ENCODE assay signal across 8 cellular contexts in the genomic region with DNA sequence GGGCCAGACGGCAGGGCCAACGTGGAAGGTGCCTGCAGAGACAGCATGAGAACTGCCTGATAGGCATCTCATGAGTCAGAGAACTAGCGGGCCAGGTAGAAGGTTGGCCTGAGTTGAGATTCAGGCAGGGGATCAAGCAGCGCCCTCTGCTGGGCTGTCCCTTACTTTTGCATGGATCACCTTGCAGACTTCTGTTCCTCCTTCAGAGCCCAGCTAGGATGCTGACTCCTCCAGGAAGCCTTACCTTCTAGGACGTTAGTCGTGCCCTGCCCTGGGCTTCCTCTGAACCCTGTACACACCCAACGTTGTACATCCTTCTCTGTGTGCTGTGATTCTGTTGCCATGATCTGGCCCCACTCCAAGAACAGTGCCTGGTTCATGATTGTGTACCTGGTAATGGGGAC.
DNase-seq lines count a peak whose midpoint lies in the region; ATAC-seq and TF ChIP-seq lines count a peak whose summit lies in the region.

No MANE protein-coding gene starts in this region.

- no peaks in the 10 kb centered on the region for H3K36me3 ChIP-seq in testis (ENCODE audit: low read depth, missing control alignments)

- H3K23me2 ChIP-seq in H9 (ENCODE audit: insufficient read length, low read depth, low read length, poor library complexity, severe bottlenecking), result no peaks in the 10 kb centered on the region

- TF ChIP-seq CTCF in H9 (conservative IDR thresholded peaks at IDR 0.05), result peak; percentile 87
- TF ChIP-seq CTCF in testis (IDR thresholded peaks at IDR 0.05), result peak in 1 of 3 experiments; percentile 28

- no peak overlapping the region for H2BK5ac ChIP-seq in H9 (ENCODE audit: insufficient read length, low read length)

- H2BK15ac ChIP-seq in H9 (ENCODE audit: low read depth, low read length), result no peak overlapping the region

- H3K4me1 ChIP-seq in H9 (ENCODE audit: insufficient read depth, low read length) (peaks cover 13% of the 10 kb centered on the region; the same call in 1 of the 2 replicates), testis (peaks cover 9% of the 10 kb centered on the region)

- no peaks in the 10 kb centered on the region for H3K36me3 Mint-ChIP-seq in H9 (ENCODE audit: insufficient read depth in 1 of 3, low read depth in 3 of 3)

- H3K27ac ChIP-seq in H9 (ENCODE audit: insufficient read length, low read depth, low read length) (no peak overlapping the region), testis (no peak overlapping the region)

- no peak overlapping the region for H3K4me3 Mint-ChIP-seq in H9

- H4K20me1 ChIP-seq in H9 (ENCODE audit: control insufficient read depth, insufficient read depth, insufficient read length), result no peaks in the 10 kb centered on the region

- peaks cover 6% of the 10 kb centered on the region for H3K27me3 Mint-ChIP-seq in H9 (ENCODE audit: low read depth)

- H3K4ac ChIP-seq in H9 (ENCODE audit: low read depth, low read length), result no peak overlapping the region

- H3K9ac ChIP-seq in H9 (ENCODE audit: extremely low read depth, insufficient read length, low read length), result no peak overlapping the region

- H3K4me3 ChIP-seq in testis, result no peak overlapping the region

- H3T11ph ChIP-seq in H9 (ENCODE audit: low read length), result no peak overlapping the region

- peaks cover 46 to 59% of the 10 kb centered on the region in 2 experiments for H3K4me1 Mint-ChIP-seq in H9

- no peak overlapping the region for H4K8ac ChIP-seq in H9 (replicated peaks; ENCODE audit: insufficient read length, low read depth, low read length)

- DNase-seq in COLO668 (lab: John Stamatoyannopoulos, UW; ENCODE audit: unreplicated experiment) (peak; percentile 76), H9 (peak; percentile 90), UCSD-AML1 (lab: John Stamatoyannopoulos, UW; ENCODE audit: unreplicated experiment) (peak; percentile 34), iPS-NIHi11 (ENCODE audit: low spot score) (peak; percentile 71), testis (no peak)

- ATAC-seq in GM19452 (IDR thresholded peaks at IDR 0.05; ENCODE audit: unreplicated experiment), result no peak
- no peak for ATAC-seq in GM18873 (IDR thresholded peaks at IDR 0.05; ENCODE audit: low FRiP score, unreplicated experiment)
- ATAC-seq in GM18502 (IDR thresholded peaks at IDR 0.05; ENCODE audit: poor library complexity, unreplicated experiment), result no peak

- intact Hi-C loops in testis (cut with DNase I; ENCODE audit: low total_unique reads), result no loop called here

- no peak overlapping the region for H2AFZ ChIP-seq in H9 (ENCODE audit: low read length)

- H3K79me1 ChIP-seq in H9 (ENCODE audit: insufficient read depth, low read depth, low read length, poor library complexity, severe bottlenecking), result no peaks in the 10 kb centered on the region

- H2BK20ac ChIP-seq in H9 (ENCODE audit: low read depth, low read length, poor library complexity, severe bottlenecking), result no peak overlapping the region

- H3K9me3 Mint-ChIP-seq in H9, result peaks cover 0 to 4% of the 10 kb centered on the region in 2 experiments; a peak in 1 of 5 replicates

- no CpG with 5 or more reads among the region's 7 CpGs for WGBS in H9 (ENCODE audit: extremely low coverage, insufficient read length, low lambda C conversion rate)
- WGBS in testis, 2 donors, result 72 to 78% methylated on average over 7 of the region's 7 CpGs

- H3K14ac ChIP-seq in H9 (ENCODE audit: insufficient read depth, low read length), result no peak overlapping the region

- no peak overlapping the region; a peak in 1 of 7 replicates for H3K27ac Mint-ChIP-seq in H9

- no peaks in the 10 kb centered on the region for H3K79me2 ChIP-seq in H9 (ENCODE audit: insufficient read depth, low read length)

- H3K27me3 ChIP-seq in H9 (ENCODE audit: insufficient read depth, low read length) (no peaks in the 10 kb centered on the region), testis (no peaks in the 10 kb centered on the region)

- no peak overlapping the region for H2BK12ac ChIP-seq in H9 (ENCODE audit: insufficient read length, low read depth, low read length)

- H3K4me2 ChIP-seq in H9 (ENCODE audit: insufficient read depth, insufficient read length, low read length), result no peak overlapping the region

- H3K23ac ChIP-seq in H9 (ENCODE audit: insufficient read length, low read depth, low read length), result no peak overlapping the region

- H4K5ac ChIP-seq in H9 (ENCODE audit: insufficient read length, low read depth, low read length), result no peak overlapping the region

- no peak overlapping the region for H3K18ac ChIP-seq in H9 (ENCODE audit: insufficient read length, low read depth, low read length)

- H4K91ac ChIP-seq in H9 (ENCODE audit: insufficient read length, low read depth, low read length), result no peak overlapping the region

- no peak overlapping the region for H2BK120ac ChIP-seq in H9 (ENCODE audit: low read depth, low read length, poor library complexity, severe bottlenecking)

- H2AK5ac ChIP-seq in H9 (ENCODE audit: insufficient read length, low read length), result no peak overlapping the region

- TF ChIP-seq POLR2A in testis (IDR thresholded peaks at IDR 0.05), result no peak

- H3K9me3 ChIP-seq in H9 (ENCODE audit: control insufficient read depth, low read depth, low read length) (no peaks in the 10 kb centered on the region), testis (no peaks in the 10 kb centered on the region)

- no peak overlapping the region for H3K56ac ChIP-seq in H9 (ENCODE audit: insufficient read length, low read depth, low read length)
